Comparison of ENCODE assay signal across 15 cellular contexts in the genomic region with DNA sequence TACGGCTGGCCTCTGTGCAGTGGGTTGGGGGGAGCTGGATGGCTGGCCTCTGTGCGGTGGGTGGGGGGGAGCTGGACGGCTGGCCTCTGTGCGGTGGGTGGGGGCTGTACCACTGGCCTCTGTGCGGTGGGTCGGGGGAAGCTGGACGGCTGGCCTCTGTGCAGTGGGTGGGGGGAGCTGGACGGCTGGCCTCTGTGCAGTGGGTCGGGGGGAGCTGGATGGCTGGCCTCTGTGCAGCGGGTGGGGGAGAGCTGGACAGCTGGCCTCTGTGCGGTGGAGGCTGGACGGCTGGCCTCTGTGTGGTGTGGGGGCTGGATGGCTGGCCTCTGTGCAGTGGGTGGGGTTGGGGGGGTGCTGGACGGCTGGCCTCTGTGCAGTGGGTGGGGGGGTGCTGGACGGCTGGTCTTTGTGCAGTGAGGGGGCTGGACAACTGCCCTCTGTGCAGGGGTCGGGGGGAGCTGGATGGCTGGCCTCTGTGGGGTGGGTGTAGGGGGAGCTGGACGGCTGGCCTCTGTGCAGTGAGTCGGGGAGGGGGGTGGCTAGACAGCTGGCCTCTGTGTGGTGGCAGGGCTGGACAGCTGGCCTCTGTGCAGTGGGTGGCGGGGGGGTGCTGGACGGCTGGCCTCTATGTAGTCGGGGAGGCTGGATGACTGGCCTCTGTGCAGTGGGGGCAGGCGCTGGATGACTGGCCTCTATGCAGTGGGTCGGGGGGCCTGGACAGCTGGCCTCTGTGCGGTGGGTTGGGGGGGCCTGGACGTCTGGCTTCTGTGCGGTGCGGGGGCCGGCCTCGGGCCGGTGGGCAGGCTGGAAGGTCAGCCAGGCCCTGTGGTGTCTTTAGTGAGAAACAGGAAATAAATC. TPM values are rescaled to one million over a fixed set of nuclear protein-coding genes. Genes with fewer than 3 reads are reported as not detected.
A peak's percentile ranks its signal among the peaks of the same experiment; 100 is the strongest.
DNase-seq lines count a peak whose midpoint lies in the region; ATAC-seq, FAIRE-seq and TF ChIP-seq lines count a peak whose summit lies in the region.
"Had no signal": no experiment of that assay in that cellular context is flagged by ENCODE, and none has a peak within 500 bp of the region (broad histone marks: within the 10 kb centered on the region; RNA-seq: fewer than 3 reads in every experiment).

No MANE protein-coding gene starts in this region.

- H3K79me2 ChIP-seq in neural progenitor cell (ENCODE audit: low read depth), result no peaks in the 10 kb centered on the region

- intact Hi-C loops in CD4-positive, alpha-beta T cell (cut with DNase I, micrococcal nuclease), result no loop called here
- intact Hi-C loops in kidney (cut with DNase I), result no loop called here

- H3K36me3 ChIP-seq in kidney (ENCODE audit: control insufficient read depth in 1 of 2, insufficient read depth in 2 of 2, low read length in 2 of 2) (no peaks in the 10 kb centered on the region), neural progenitor cell (no peaks in the 10 kb centered on the region)
- H3K36me3 ChIP-seq: HAP-1 had no signal

- no peak overlapping the region for H3K4me3 Mint-ChIP-seq in activated T-cell treated with anti-CD3 and anti-CD28 coated beads, Interleukin-2, amount 50 U/mL, for 24 hours
- no peak overlapping the region for H3K4me3 Mint-ChIP-seq in CD4-positive, alpha-beta T cell
- H3K4me3 Mint-ChIP-seq in neural progenitor cell, result no peak overlapping the region
- H3K4me3 Mint-ChIP-seq: CD4-positive, alpha-beta memory T cell had no signal

- H3K9me3 Mint-ChIP-seq in activated T-cell treated with anti-CD3 and anti-CD28 coated beads, Interleukin-2, amount 50 U/mL, for 24 hours, result no peaks in the 10 kb centered on the region
- H3K9me3 Mint-ChIP-seq in CD4-positive, alpha-beta T cell, result no peaks in the 10 kb centered on the region
- H3K9me3 Mint-ChIP-seq in neural progenitor cell, result no peaks in the 10 kb centered on the region

- no peak overlapping the region for H2AFZ ChIP-seq in neural progenitor cell (replicated peaks)

- H3K4me2 ChIP-seq in neural progenitor cell, result no peak overlapping the region

- no peaks in the 10 kb centered on the region for H3K27me3 ChIP-seq in CD4-positive, alpha-beta T cell (ENCODE audit: control insufficient read depth, insufficient read depth, low read length)
- no peaks in the 10 kb centered on the region for H3K27me3 ChIP-seq in neural progenitor cell

- H3K36me3 Mint-ChIP-seq in activated T-cell treated with anti-CD3 and anti-CD28 coated beads, Interleukin-2, amount 50 U/mL, for 24 hours (ENCODE audit: low read depth), result peaks cover 80% of the 10 kb centered on the region
- H3K36me3 Mint-ChIP-seq in CD4-positive, alpha-beta T cell (ENCODE audit: low read depth), result peaks cover 47% of the 10 kb centered on the region
- H3K36me3 Mint-ChIP-seq in neural progenitor cell, result no peaks in the 10 kb centered on the region

- no peak overlapping the region for H3K27ac ChIP-seq in CD4-positive, alpha-beta T cell (ENCODE audit: low read depth, low read length)
- H3K27ac ChIP-seq in kidney (ENCODE audit: low read depth in 2 of 2, low read length in 2 of 2) (no peak overlapping the region), neural progenitor cell (no peak overlapping the region)
- H3K27ac ChIP-seq: 22Rv1 had no signal

- H3K9ac ChIP-seq in kidney (ENCODE audit: low read length in 2 of 2) (no peak overlapping the region), neural progenitor cell (no peak overlapping the region)

- POLR2A ChIA-PET in CD4-positive, alpha-beta T cell (lab: Charles Lee), result no interaction called here

- TF ChIP-seq CTCF in CD4-positive, alpha-beta T cell (IDR thresholded peaks at IDR 0.05), result no peak
- TF ChIP-seq CTCF in kidney (IDR thresholded peaks at IDR 0.05; ENCODE audit: borderline replicate concordance, extremely low read depth, insufficient read depth), result no peak
- TF ChIP-seq CTCF in neural progenitor cell (IDR thresholded peaks at IDR 0.05), result no peak

- H3K4me1 ChIP-seq in kidney (ENCODE audit: control insufficient read depth in 1 of 2, insufficient read depth in 1 of 2, low read depth in 1 of 2, low read length in 2 of 2) (no peaks in the 10 kb centered on the region), neural progenitor cell (peaks cover 8% of the 10 kb centered on the region)
- H3K4me1 ChIP-seq: HAP-1 had no signal

- DNase-seq in activated T-cell treated with anti-CD3 and anti-CD28 coated beads, Interleukin-2, amount 50 U/mL, for 24 hours, result no peak
- DNase-seq in activated T-cell treated with anti-CD3 and anti-CD28 coated beads, Interleukin-2, amount 50 U/mL, for 48 hours, result no peak
- DNase-seq in CD4-positive, alpha-beta T cell, result no peak
- DNase-seq in kidney, result peak; percentile 62
- DNase-seq in neural progenitor cell (ENCODE audit: low spot score), result no peak
- no peak for DNase-seq in activated gamma-delta T cell treated with Interleukin-2 at 50 U/mL for 16 hours
- DNase-seq in GM19239 (ENCODE audit: insufficient read length, low spot score), result no peak
- DNase-seq: CD4-positive, alpha-beta memory T cell; DMS79 had no signal

- H3F3A ChIP-seq in neural progenitor cell (ENCODE audit: low read depth), result peaks cover 14% of the 10 kb centered on the region

- FAIRE-seq in kidney (lab: Jason Lieb, UNC), result no peak
- no peak for FAIRE-seq in GM19239 (lab: Jason Lieb, UNC)
- FAIRE-seq: GM12878, GM18507, H1 had no signal

- H3K4me3 ChIP-seq in kidney (ENCODE audit: low read length in 2 of 2), result no peak overlapping the region
- no peak overlapping the region for H3K4me3 ChIP-seq in neural progenitor cell
- H3K4me3 ChIP-seq: GM12878, HAP-1 had no signal

- H3K4me1 Mint-ChIP-seq in activated T-cell treated with anti-CD3 and anti-CD28 coated beads, Interleukin-2, amount 50 U/mL, for 24 hours (ENCODE audit: low read depth), result peaks cover 42% of the 10 kb centered on the region
- peaks cover 40% of the 10 kb centered on the region for H3K4me1 Mint-ChIP-seq in CD4-positive, alpha-beta T cell (ENCODE audit: low read depth)
- peaks cover 30% of the 10 kb centered on the region for H3K4me1 Mint-ChIP-seq in neural progenitor cell

- H3K27me3 Mint-ChIP-seq in activated T-cell treated with anti-CD3 and anti-CD28 coated beads, Interleukin-2, amount 50 U/mL, for 24 hours, result no peaks in the 10 kb centered on the region
- no peaks in the 10 kb centered on the region for H3K27me3 Mint-ChIP-seq in CD4-positive, alpha-beta T cell
- peaks cover 7% of the 10 kb centered on the region for H3K27me3 Mint-ChIP-seq in neural progenitor cell (ENCODE audit: insufficient read depth, low read depth)
- H3K27me3 Mint-ChIP-seq: CD4-positive, alpha-beta memory T cell had no signal

- ATAC-seq in CD4-positive, alpha-beta T cell (ENCODE audit: poor library complexity), result no peak
- ATAC-seq in HG02973 (IDR thresholded peaks at IDR 0.05; ENCODE audit: unreplicated experiment), result no peak
- ATAC-seq: GM12878 had no signal

- H3K9me3 ChIP-seq in CD4-positive, alpha-beta T cell (ENCODE audit: control insufficient read depth, low read length), result no peaks in the 10 kb centered on the region
- no peaks in the 10 kb centered on the region for H3K9me3 ChIP-seq in kidney (ENCODE audit: control insufficient read depth in 1 of 2, low read length in 2 of 2)
- no peaks in the 10 kb centered on the region for H3K9me3 ChIP-seq in neural progenitor cell (ENCODE audit: low read depth)
- H3K9me3 ChIP-seq: HAP-1 had no signal

- no peaks in the 10 kb centered on the region for H4K20me1 ChIP-seq in neural progenitor cell (ENCODE audit: low read depth)

- peak overlapping the region; percentile 52 for H3K27ac Mint-ChIP-seq in activated T-cell treated with anti-CD3 and anti-CD28 coated beads, Interleukin-2, amount 50 U/mL, for 24 hours
- peak overlapping the region; percentile 72 for H3K27ac Mint-ChIP-seq in CD4-positive, alpha-beta T cell
- H3K27ac Mint-ChIP-seq in neural progenitor cell, result peak overlapping the region; percentile 64

- CTCF ChIA-PET in CD4-positive, alpha-beta T cell (lab: Charles Lee), result no interaction called here

RNA-seq across cellular contexts. Expression of a gene that starts 31.9 kb away (rescaled TPM):
- 100 to 1,000 TPM; 107 to 113 TPM for total RNA-seq in CD4-positive, alpha-beta T cell
- total RNA-seq in kidney (17.2 TPM), neural progenitor cell (ENCODE audit: low replicate concordance) (2.2 and 2.3 TPM in 2 replicates)
- polyA plus RNA-seq in kidney (ENCODE audit: insufficient read depth, low read depth, low replicate concordance), result 4.3 TPM
